ENCODE assay signal across 1 cellular context in genomic region chr11:65887026-65887722, GRCh38.
TF ChIP-seq lines count a peak whose summit lies in the region.

No MANE protein-coding gene starts in this region.

TF ChIP-seq in K562, 482 proteins besides CTCF, POLR2A, EP300 and RAD21:
- TF ChIP-seq ATF1 (CRISPR knock-in tag; IDR thresholded peaks at IDR 0.05) (no peak), ATF1 (tag; IDR thresholded peaks at IDR 0.05) (no peak), ZBTB26 (CRISPR knock-in tag; IDR thresholded peaks at IDR 0.05) (no peak), ZNF561 (CRISPR knock-in tag; conservative IDR thresholded peaks at IDR 0.05) (no peak), ARID4B (CRISPR knock-in tag; IDR thresholded peaks at IDR 0.05) (0 out of 2 replicates have a peak, but pooled peaks have one; percentile 1), NBN (IDR thresholded peaks at IDR 0.05; ENCODE audit: low read depth) (no peak), ETV6 (IDR thresholded peaks at IDR 0.05; ENCODE audit: borderline replicate concordance in 1 of 2, low read depth in 2 of 2, low read length in 1 of 2) (no peak), ETV6 (CRISPR knock-in tag; IDR thresholded peaks at IDR 0.05; ENCODE audit: borderline replicate concordance) (no peak), NFIC (IDR thresholded peaks at IDR 0.05) (peak; percentile 36), SAFB (IDR thresholded peaks at IDR 0.05; ENCODE audit: borderline replicate concordance, low read depth, low read length) (no peak), ZNF707 (CRISPR knock-in tag; conservative IDR thresholded peaks at IDR 0.05) (no peak), GTF2B (IDR thresholded peaks at IDR 0.05; ENCODE audit: extremely low read depth, insufficient read length) (no peak), ADNP (tag; IDR thresholded peaks at IDR 0.05) (no peak), MECOM (CRISPR knock-in tag; IDR thresholded peaks at IDR 0.05) (no peak), GABPA (tag; conservative IDR thresholded peaks at IDR 0.05; ENCODE audit: low read depth) (no peak), EWSR1 (IDR thresholded peaks at IDR 0.05; ENCODE audit: borderline replicate concordance, low read depth, partially characterized antibody) (no peak), PRPF4 (IDR thresholded peaks at IDR 0.05; ENCODE audit: insufficient read depth, low read depth, low read length, poor library complexity, severe bottlenecking) (no peak), FUS (optimal IDR thresholded peaks at IDR 0.05; ENCODE audit: low read depth, low read length) (no peak), LARP7 (IDR thresholded peaks at IDR 0.05) (no peak)
